Comparison of ENCODE assay signal across 8 cellular contexts in the genomic region with DNA sequence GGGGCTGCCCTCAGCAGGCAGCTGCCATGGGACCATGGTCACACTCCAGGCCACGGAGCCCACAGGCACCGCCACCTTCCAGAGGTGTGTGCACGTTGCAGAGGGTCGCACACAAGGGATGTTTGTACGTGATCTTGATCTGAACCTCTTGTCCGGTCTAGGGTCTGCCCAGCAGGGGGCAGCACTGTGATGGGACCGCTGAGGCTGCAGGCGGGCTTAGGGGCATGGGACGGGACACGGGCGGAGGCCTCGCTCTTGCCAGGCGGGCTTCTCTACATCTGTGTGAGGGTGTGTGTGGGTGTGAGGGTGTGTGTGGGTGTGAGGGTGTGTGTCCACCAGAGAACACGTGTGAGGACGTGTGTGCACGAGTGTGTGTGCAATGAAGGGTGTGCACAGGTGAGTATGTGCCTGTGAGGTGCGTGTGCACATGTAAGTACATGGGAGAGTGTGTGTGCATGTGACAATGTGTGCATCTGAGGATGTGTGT. TPM values are rescaled to one million over a fixed set of nuclear protein-coding genes. Genes with fewer than 3 reads are reported as not detected.
DNase-seq lines count a peak whose midpoint lies in the region; ATAC-seq and TF ChIP-seq lines count a peak whose summit lies in the region.

No MANE protein-coding gene starts in this region.

- no peaks in the 10 kb centered on the region for H4K20me1 ChIP-seq in PC-9 (ENCODE audit: insufficient read depth)

- peaks cover 17% of the 10 kb centered on the region; the same call in 1 of the 2 replicates for H3F3A ChIP-seq in PC-9 (ENCODE audit: insufficient read depth, low read depth)

- H3K9me2 ChIP-seq in PC-9 (ENCODE audit: insufficient read depth), result no peaks in the 10 kb centered on the region

- H3K36me3 ChIP-seq in PC-9 (ENCODE audit: low read depth), result no peaks in the 10 kb centered on the region
- H3K36me3 ChIP-seq in left ventricle myocardium inferior, result no peaks in the 10 kb centered on the region

- CTCF ChIA-PET in PC-9 (lab: Charles Lee), result no interaction called here

- H3K27ac ChIP-seq in PC-9 (no peak overlapping the region), left ventricle myocardium inferior (replicated peaks) (no peak overlapping the region)

- H3K4me2 ChIP-seq in PC-9, result no peak overlapping the region

- H3K9me3 ChIP-seq in PC-9 (ENCODE audit: insufficient read depth, low read depth) (no peaks in the 10 kb centered on the region), left ventricle myocardium inferior (replicated peaks) (no peaks in the 10 kb centered on the region)

- POLR2A ChIA-PET in PC-9 (lab: Charles Lee; ENCODE audit: unreplicated experiment), result no interaction called here

- ATAC-seq in GM21367 (IDR thresholded peaks at IDR 0.05; ENCODE audit: unreplicated experiment), result no peak
- ATAC-seq in HG02885 (IDR thresholded peaks at IDR 0.05; ENCODE audit: poor library complexity, unreplicated experiment), result no peak

- intact Hi-C loops in PC-9 (cut with micrococcal nuclease; ENCODE audit: unreplicated experiment) (loop anchor here (2.0 to 10.0 kb wide), 2 partner anchors 312 to 402 kb away; no protein-coding TSS in a partner anchor), left ventricle myocardium inferior (cut with micrococcal nuclease) (no loop called here)

- peak; percentile 66 for TF ChIP-seq CTCF in GM10266 (IDR thresholded peaks at IDR 0.05; ENCODE audit: control insufficient read depth, insufficient read depth, low read depth, missing control alignments)
- peak; percentile 88 for TF ChIP-seq CTCF in PC-9 (conservative IDR thresholded peaks at IDR 0.05)
- peak; percentile 69 for TF ChIP-seq CTCF in left ventricle myocardium inferior (IDR thresholded peaks at IDR 0.05; ENCODE audit: borderline replicate concordance)

- no peak overlapping the region for H3K4me3 ChIP-seq in PC-9
- H3K4me3 ChIP-seq in left ventricle myocardium inferior, result no peak overlapping the region

- H2AFZ ChIP-seq in PC-9, result no peak overlapping the region

- H3K27me3 ChIP-seq in PC-9 (ENCODE audit: insufficient read depth, low read depth) (no peaks in the 10 kb centered on the region), left ventricle myocardium inferior (ENCODE audit: low read depth) (peaks cover 97% of the 10 kb centered on the region)

- peak; percentile 77 for DNase-seq in GM10266 (ENCODE audit: extremely low spot score)
- DNase-seq in PC-9, result peak in 1 of 2 experiments; percentile 65
- peak; percentile 50 for DNase-seq in activated effector memory CD4-positive, alpha-beta T cell treated with Interleukin-2 at 50 U/mL for 16 hours
- DNase-seq in left ventricle myocardium inferior, result peak; percentile 52
- peak; percentile 77 for DNase-seq in stimulated activated CD4-positive, alpha-beta T cell treated with anti-CD3 and anti-CD28 coated beads, Interleukin-15, amount 100 ng/mL, for 24 hours
- DNase-seq in NCI-H2107 treated with DMSO at 0.1 percent for 48 hours (lab: John Stamatoyannopoulos, UW; ENCODE audit: unreplicated experiment), result no peak

- no TSS peak for BruUV-seq in PC-9 (replicated peaks; lab: Mats Ljungman, UMichigan)

- H3K79me2 ChIP-seq in PC-9 (ENCODE audit: low read depth), result no peaks in the 10 kb centered on the region

- peaks cover 20% of the 10 kb centered on the region for H3K4me1 ChIP-seq in PC-9 (replicated peaks; ENCODE audit: insufficient read depth)
- H3K4me1 ChIP-seq in left ventricle myocardium inferior, result no peaks in the 10 kb centered on the region

RNA-seq across cellular contexts. Expression of a gene that starts 52.4 kb away (rescaled TPM):
- 2.5 and 2.8 TPM in 2 replicates for total RNA-seq in PC-9 (2021)
- 0.05 TPM for total RNA-seq in left ventricle myocardium inferior
